In the genomic region with DNA sequence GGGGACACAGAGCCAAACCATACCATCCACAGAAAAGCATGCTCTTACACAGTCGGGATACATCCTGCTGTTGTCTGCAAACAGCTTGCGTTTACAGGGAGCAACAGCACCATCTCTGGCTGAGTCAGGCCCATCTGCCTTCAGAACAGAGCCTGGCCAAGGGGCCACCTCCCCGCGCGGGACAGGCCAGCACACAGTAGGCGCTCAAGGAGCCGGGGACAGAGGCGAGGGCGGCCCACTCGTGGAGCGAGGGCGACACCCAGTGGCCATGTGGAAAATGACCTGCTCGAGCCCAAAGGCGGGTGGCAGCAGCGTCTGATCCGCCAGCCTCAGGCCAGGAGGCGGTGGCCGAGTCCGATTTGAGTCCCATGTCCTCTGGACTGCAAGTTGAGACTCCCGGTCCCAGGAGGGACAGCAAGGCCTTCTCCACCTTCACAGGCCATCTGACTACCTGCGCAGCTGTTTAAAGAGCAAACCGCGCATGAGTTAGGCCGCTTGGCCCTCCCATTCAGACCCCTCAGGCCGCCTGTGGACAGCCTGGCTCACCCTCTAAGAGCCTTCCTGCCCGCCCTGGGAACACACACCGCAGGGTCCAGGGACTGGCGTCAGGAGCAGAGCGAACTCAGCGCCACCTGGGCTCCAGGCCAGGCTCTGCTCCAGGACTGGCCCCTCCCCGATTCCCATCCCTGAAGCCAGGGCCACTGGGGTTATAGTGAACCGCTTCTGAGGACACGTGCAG, we compare ENCODE assay signal across 1 cellular context.
TF ChIP-seq lines count a peak whose summit lies in the region.

No MANE protein-coding gene starts in this region.

TF ChIP-seq in HepG2, 621 proteins besides CTCF, POLR2A, EP300 and RAD21 (continued from another document):
- TF ChIP-seq ZNF570 (CRISPR knock-in tag; IDR thresholded peaks at IDR 0.05; ENCODE audit: borderline replicate concordance) (no peak), TCF7 (IDR thresholded peaks at IDR 0.05; ENCODE audit: low read depth) (no peak), RBFOX2 (IDR thresholded peaks at IDR 0.05; ENCODE audit: low read depth, low read length) (no peak), ZBTB7B (CRISPR knock-in tag; IDR thresholded peaks at IDR 0.05) (peak; percentile 55; the same call in 1 of the 2 replicates), ZSCAN9 (CRISPR knock-in tag; IDR thresholded peaks at IDR 0.05; ENCODE audit: borderline replicate concordance) (peak; percentile 26; the same call in 1 of the 2 replicates), AGO2 (optimal IDR thresholded peaks at IDR 0.05; ENCODE audit: low read depth, low read length) (peak; percentile 27), ZNF75D (CRISPR knock-in tag; IDR thresholded peaks at IDR 0.05; ENCODE audit: borderline replicate concordance) (0 out of 2 replicates have a peak, but pooled peaks have one; percentile 48), ZNF160 (CRISPR knock-in tag; IDR thresholded peaks at IDR 0.05) (peak; percentile 38; the same call in 1 of the 2 replicates), MAFF (IDR thresholded peaks at IDR 0.05; ENCODE audit: low read depth, low read length) (no peak), ZNF619 (CRISPR knock-in tag; IDR thresholded peaks at IDR 0.05) (peak; percentile 91), CC2D1A (CRISPR knock-in tag; IDR thresholded peaks at IDR 0.05) (no peak), ZNF343 (CRISPR knock-in tag; IDR thresholded peaks at IDR 0.05) (peak; percentile 84; the same call in 1 of the 2 replicates), REXO4 (CRISPR knock-in tag; IDR thresholded peaks at IDR 0.05; ENCODE audit: borderline replicate concordance) (no peak), FOXC1 (CRISPR knock-in tag; IDR thresholded peaks at IDR 0.05; ENCODE audit: borderline replicate concordance) (peak; percentile 91; the same call in 1 of the 2 replicates), POLR2AphosphoS2 (IDR thresholded peaks at IDR 0.05; ENCODE audit: low read depth, low read length) (no peak), RFX3 (CRISPR knock-in tag; IDR thresholded peaks at IDR 0.05) (no peak), NFYB (CRISPR knock-in tag; IDR thresholded peaks at IDR 0.05) (no peak), ZNF451 (CRISPR knock-in tag; IDR thresholded peaks at IDR 0.05) (peak; percentile 87), HNRNPUL1 (IDR thresholded peaks at IDR 0.05; ENCODE audit: low read depth, low read length) (no peak), EHMT2 (IDR thresholded peaks at IDR 0.05; ENCODE audit: borderline replicate concordance, low read depth, low read length) (no peak), MEF2D (CRISPR knock-in tag; IDR thresholded peaks at IDR 0.05) (peak; percentile 38; the same call in 1 of the 2 replicates), HMG20B (CRISPR knock-in tag; conservative IDR thresholded peaks at IDR 0.05) (no peak), PLRG1 (conservative IDR thresholded peaks at IDR 0.05) (no peak), MED8 (CRISPR knock-in tag; IDR thresholded peaks at IDR 0.05; ENCODE audit: insufficient replicate concordance) (no peak), SIX4 (CRISPR knock-in tag; IDR thresholded peaks at IDR 0.05) (peak; percentile 50; the same call in 1 of the 2 replicates), ETV5 (CRISPR knock-in tag; IDR thresholded peaks at IDR 0.05; ENCODE audit: borderline replicate concordance) (peak; percentile 41; the same call in 1 of the 2 replicates), FOXM1 (CRISPR knock-in tag; IDR thresholded peaks at IDR 0.05) (no peak), SSRP1 (CRISPR knock-in tag; IDR thresholded peaks at IDR 0.05) (0 out of 2 replicates have a peak, but pooled peaks have one; percentile 44), SOX13 (IDR thresholded peaks at IDR 0.05) (no peak), SOX13 (CRISPR knock-in tag; conservative IDR thresholded peaks at IDR 0.05 in 1 of 2, IDR thresholded peaks at IDR 0.05 in 1 of 2) (peak in 1 of 2 experiments; percentile 5; a peak in 1 of 4 replicates), KLF9 (CRISPR knock-in tag; IDR thresholded peaks at IDR 0.05; ENCODE audit: low read depth) (no peak), ZNF530 (CRISPR knock-in tag; IDR thresholded peaks at IDR 0.05; ENCODE audit: low read depth) (no peak), ZNF383 (CRISPR knock-in tag; IDR thresholded peaks at IDR 0.05; ENCODE audit: borderline replicate concordance) (peak; percentile 75; the same call in 1 of the 2 replicates), NPAS2 (CRISPR knock-in tag; IDR thresholded peaks at IDR 0.05; ENCODE audit: borderline replicate concordance) (no peak), PHB2 (IDR thresholded peaks at IDR 0.05; ENCODE audit: partially characterized antibody) (no peak), GTF3A (CRISPR knock-in tag; conservative IDR thresholded peaks at IDR 0.05) (0 out of 2 replicates have a peak, but pooled peaks have one; percentile 76), FLYWCH1 (CRISPR knock-in tag; IDR thresholded peaks at IDR 0.05) (no peak), ZNF709 (CRISPR knock-in tag; IDR thresholded peaks at IDR 0.05) (0 out of 2 replicates have a peak, but pooled peaks have one; percentile 62), KLF15 (CRISPR knock-in tag; IDR thresholded peaks at IDR 0.05; ENCODE audit: borderline replicate concordance) (no peak), IKZF4 (CRISPR knock-in tag; IDR thresholded peaks at IDR 0.05; ENCODE audit: borderline replicate concordance, low read depth, not compliant biosample characterization) (peak; percentile 85), ZNF24 (IDR thresholded peaks at IDR 0.05) (no peak)
- TF ChIP-seq, protein P1, sequence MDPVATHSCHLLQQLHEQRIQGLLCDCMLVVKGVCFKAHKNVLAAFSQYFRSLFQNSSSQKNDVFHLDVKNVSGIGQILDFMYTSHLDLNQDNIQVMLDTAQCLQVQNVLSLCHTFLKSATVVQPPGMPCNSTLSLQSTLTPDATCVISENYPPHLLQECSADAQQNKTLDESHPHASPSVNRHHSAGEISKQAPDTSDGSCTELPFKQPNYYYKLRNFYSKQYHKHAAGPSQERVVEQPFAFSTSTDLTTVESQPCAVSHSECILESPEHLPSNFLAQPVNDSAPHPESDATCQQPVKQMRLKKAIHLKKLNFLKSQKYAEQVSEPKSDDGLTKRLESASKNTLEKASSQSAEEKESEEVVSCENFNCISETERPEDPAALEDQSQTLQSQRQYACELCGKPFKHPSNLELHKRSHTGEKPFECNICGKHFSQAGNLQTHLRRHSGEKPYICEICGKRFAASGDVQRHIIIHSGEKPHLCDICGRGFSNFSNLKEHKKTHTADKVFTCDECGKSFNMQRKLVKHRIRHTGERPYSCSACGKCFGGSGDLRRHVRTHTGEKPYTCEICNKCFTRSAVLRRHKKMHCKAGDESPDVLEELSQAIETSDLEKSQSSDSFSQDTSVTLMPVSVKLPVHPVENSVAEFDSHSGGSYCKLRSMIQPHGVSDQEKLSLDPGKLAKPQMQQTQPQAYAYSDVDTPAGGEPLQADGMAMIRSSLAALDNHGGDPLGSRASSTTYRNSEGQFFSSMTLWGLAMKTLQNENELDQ (CRISPR knock-in tag; IDR thresholded peaks at IDR 0.05; ENCODE audit: borderline replicate concordance) = no peak; the same call in 1 of the 2 replicates
- TF ChIP-seq, protein P2, sequence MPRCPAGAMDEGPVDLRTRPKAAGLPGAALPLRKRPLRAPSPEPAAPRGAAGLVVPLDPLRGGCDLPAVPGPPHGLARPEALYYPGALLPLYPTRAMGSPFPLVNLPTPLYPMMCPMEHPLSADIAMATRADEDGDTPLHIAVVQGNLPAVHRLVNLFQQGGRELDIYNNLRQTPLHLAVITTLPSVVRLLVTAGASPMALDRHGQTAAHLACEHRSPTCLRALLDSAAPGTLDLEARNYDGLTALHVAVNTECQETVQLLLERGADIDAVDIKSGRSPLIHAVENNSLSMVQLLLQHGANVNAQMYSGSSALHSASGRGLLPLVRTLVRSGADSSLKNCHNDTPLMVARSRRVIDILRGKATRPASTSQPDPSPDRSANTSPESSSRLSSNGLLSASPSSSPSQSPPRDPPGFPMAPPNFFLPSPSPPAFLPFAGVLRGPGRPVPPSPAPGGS (CRISPR knock-in tag; IDR thresholded peaks at IDR 0.05) = peak; percentile 63; the same call in 1 of the 2 replicates
- TF ChIP-seq, protein P3, sequence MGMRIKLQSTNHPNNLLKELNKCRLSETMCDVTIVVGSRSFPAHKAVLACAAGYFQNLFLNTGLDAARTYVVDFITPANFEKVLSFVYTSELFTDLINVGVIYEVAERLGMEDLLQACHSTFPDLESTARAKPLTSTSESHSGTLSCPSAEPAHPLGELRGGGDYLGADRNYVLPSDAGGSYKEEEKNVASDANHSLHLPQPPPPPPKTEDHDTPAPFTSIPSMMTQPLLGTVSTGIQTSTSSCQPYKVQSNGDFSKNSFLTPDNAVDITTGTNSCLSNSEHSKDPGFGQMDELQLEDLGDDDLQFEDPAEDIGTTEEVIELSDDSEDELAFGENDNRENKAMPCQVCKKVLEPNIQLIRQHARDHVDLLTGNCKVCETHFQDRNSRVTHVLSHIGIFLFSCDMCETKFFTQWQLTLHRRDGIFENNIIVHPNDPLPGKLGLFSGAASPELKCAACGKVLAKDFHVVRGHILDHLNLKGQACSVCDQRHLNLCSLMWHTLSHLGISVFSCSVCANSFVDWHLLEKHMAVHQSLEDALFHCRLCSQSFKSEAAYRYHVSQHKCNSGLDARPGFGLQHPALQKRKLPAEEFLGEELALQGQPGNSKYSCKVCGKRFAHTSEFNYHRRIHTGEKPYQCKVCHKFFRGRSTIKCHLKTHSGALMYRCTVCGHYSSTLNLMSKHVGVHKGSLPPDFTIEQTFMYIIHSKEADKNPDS (CRISPR knock-in tag; IDR thresholded peaks at IDR 0.05) = peak; percentile 88; the same call in 1 of the 2 replicates
- TF ChIP-seq, protein P4, sequence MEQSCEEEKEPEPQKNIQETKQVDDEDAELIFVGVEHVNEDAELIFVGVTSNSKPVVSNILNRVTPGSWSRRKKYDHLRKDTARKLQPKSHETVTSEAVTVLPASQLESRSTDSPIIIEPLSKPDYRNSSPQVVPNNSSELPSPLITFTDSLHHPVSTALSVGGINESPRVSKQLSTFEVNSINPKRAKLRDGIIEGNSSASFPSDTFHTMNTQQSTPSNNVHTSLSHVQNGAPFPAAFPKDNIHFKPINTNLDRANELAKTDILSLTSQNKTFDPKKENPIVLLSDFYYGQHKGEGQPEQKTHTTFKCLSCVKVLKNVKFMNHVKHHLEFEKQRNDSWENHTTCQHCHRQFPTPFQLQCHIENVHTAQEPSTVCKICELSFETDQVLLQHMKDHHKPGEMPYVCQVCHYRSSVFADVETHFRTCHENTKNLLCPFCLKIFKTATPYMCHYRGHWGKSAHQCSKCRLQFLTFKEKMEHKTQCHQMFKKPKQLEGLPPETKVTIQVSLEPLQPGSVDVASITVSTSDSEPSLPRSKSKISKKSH (CRISPR knock-in tag; IDR thresholded peaks at IDR 0.05; ENCODE audit: borderline replicate concordance) = peak; percentile 75; the same call in 1 of the 2 replicates
- TF ChIP-seq, protein P5, sequence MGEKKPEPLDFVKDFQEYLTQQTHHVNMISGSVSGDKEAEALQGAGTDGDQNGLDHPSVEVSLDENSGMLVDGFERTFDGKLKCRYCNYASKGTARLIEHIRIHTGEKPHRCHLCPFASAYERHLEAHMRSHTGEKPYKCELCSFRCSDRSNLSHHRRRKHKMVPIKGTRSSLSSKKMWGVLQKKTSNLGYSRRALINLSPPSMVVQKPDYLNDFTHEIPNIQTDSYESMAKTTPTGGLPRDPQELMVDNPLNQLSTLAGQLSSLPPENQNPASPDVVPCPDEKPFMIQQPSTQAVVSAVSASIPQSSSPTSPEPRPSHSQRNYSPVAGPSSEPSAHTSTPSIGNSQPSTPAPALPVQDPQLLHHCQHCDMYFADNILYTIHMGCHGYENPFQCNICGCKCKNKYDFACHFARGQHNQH (CRISPR knock-in tag; IDR thresholded peaks at IDR 0.05) = peak; percentile 47; the same call in 1 of the 2 replicates
- TF ChIP-seq, protein P6, sequence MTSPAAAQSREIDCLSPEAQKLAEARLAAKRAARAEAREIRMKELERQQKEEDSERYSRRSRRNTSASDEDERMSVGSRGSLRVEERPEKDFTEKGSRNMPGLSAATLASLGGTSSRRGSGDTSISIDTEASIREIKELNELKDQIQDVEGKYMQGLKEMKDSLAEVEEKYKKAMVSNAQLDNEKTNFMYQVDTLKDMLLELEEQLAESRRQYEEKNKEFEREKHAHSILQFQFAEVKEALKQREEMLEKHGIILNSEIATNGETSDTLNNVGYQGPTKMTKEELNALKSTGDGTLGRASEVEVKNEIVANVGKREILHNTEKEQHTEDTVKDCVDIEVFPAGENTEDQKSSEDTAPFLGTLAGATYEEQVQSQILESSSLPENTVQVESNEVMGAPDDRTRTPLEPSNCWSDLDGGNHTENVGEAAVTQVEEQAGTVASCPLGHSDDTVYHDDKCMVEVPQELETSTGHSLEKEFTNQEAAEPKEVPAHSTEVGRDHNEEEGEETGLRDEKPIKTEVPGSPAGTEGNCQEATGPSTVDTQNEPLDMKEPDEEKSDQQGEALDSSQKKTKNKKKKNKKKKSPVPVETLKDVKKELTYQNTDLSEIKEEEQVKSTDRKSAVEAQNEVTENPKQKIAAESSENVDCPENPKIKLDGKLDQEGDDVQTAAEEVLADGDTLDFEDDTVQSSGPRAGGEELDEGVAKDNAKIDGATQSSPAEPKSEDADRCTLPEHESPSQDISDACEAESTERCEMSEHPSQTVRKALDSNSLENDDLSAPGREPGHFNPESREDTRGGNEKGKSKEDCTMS (CRISPR knock-in tag; conservative IDR thresholded peaks at IDR 0.05) = no peak
- TF ChIP-seq, protein P7, sequence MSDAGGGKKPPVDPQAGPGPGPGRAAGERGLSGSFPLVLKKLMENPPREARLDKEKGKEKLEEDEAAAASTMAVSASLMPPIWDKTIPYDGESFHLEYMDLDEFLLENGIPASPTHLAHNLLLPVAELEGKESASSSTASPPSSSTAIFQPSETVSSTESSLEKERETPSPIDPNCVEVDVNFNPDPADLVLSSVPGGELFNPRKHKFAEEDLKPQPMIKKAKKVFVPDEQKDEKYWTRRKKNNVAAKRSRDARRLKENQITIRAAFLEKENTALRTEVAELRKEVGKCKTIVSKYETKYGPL (CRISPR knock-in tag; IDR thresholded peaks at IDR 0.05) = 0 out of 2 replicates have a peak, but pooled peaks have one; percentile 39
- TF ChIP-seq, protein P8, sequence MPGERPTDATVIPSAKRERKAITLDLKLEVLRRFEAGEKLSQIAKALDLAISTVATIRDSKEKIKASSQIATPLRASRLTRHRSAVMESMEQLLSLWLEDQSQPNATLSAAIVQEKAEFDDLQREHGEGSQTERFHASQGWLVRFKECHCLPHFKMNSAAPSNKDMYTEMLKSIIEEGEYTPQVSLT (CRISPR knock-in tag; IDR thresholded peaks at IDR 0.05; ENCODE audit: borderline replicate concordance, low read depth) = no peak
- TF ChIP-seq, protein P9, sequence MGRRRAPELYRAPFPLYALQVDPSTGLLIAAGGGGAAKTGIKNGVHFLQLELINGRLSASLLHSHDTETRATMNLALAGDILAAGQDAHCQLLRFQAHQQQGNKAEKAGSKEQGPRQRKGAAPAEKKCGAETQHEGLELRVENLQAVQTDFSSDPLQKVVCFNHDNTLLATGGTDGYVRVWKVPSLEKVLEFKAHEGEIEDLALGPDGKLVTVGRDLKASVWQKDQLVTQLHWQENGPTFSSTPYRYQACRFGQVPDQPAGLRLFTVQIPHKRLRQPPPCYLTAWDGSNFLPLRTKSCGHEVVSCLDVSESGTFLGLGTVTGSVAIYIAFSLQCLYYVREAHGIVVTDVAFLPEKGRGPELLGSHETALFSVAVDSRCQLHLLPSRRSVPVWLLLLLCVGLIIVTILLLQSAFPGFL (CRISPR knock-in tag; IDR thresholded peaks at IDR 0.05) = no peak
